In the genomic region with DNA sequence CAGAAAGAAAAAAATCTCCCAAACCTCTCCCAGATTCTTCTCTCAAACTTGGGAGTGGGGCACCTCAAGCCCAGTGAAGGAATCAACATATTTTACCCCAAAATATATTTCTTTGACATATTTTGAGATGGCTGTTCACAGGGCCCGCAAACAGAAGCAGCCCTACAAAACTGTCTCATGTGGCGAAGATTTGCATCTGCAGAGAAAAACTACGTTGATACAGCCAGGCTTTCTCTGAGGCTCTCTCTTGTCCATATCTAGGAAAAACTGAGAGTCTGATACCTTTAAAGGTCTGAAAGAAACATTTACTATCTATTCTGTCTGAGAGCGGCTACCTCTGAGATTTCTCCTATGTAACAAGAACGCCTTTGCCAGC, we compare ENCODE assay signal across 10 cellular contexts. TPM values are rescaled to one million over a fixed set of nuclear protein-coding genes. Genes with fewer than 3 reads are reported as not detected.
DNase-seq lines count a peak whose midpoint lies in the region; ATAC-seq, FAIRE-seq and TF ChIP-seq lines count a peak whose summit lies in the region.
"Had no signal": no experiment of that assay in that cellular context is flagged by ENCODE, and none has a peak within 500 bp of the region (broad histone marks: within the 10 kb centered on the region; RNA-seq: fewer than 3 reads in every experiment).

No MANE protein-coding gene starts in this region.

- 90% methylated on average over 5 of the region's 5 CpGs for WGBS in A549 (ENCODE audit: missing lambda C conversion rate)

- H3K4me1 Mint-ChIP-seq in Calu3 (ENCODE audit: low read depth, unreplicated experiment) (peaks cover 34% of the 10 kb centered on the region), activated B cell treated with CpG ODN at 0.5 μM for 24 hours (peaks cover 92% of the 10 kb centered on the region)

- CTCF ChIA-PET in A549 (lab: Yijun Ruan, JAX), result interaction anchor here (0.5 to 7.2 kb wide), 20 partner anchors 14 to 695 kb away, joined by 3 to 110 read pairs (median 4); a partner anchor contains a TSS
- CTCF ChIA-PET in Calu3 (lab: Charles Lee), result no interaction called here
- CTCF ChIA-PET in activated B cell treated with CpG ODN at 0.5 μM for 24 hours (lab: Charles Lee), result interaction anchor here (0.9 to 6.8 kb wide), 9 partner anchors 16 to 536 kb away, joined by 3 to 142 read pairs (median 15); a partner anchor contains a TSS

- no peaks in the 10 kb centered on the region for H3K36me3 ChIP-seq in lower lobe of right lung
- H3K36me3 ChIP-seq: brain microvascular endothelial cell had no signal

- peaks cover 42% of the 10 kb centered on the region for H3K4me1 ChIP-seq in A549
- peaks cover 38% of the 10 kb centered on the region for H3K4me1 ChIP-seq in lower lobe of right lung

- no peak for FAIRE-seq in A549 (lab: Jason Lieb, UNC)

- TF ChIP-seq CTCF in A549 (IDR thresholded peaks at IDR 0.05), result no peak
- TF ChIP-seq CTCF in Calu3 (IDR thresholded peaks at IDR 0.05; ENCODE audit: unreplicated experiment), result no peak
- TF ChIP-seq CTCF in activated B cell treated with CpG ODN at 0.5 μM for 24 hours (IDR thresholded peaks at IDR 0.05), result no peak
- TF ChIP-seq CTCF in lower lobe of right lung (IDR thresholded peaks at IDR 0.05), result no peak

- POLR2A ChIA-PET in A549 (lab: Yijun Ruan, JAX), result no interaction called here
- POLR2A ChIA-PET in activated B cell treated with CpG ODN at 0.5 μM for 24 hours (lab: Charles Lee), result interaction anchor here (2.0 to 14.8 kb wide), 7 partner anchors 24 to 140 kb away, joined by 10 to 931 read pairs (median 40); a partner anchor contains a TSS

- no peaks in the 10 kb centered on the region for H3K27me3 ChIP-seq in lower lobe of right lung (ENCODE audit: low read depth)
- H3K27me3 ChIP-seq: brain microvascular endothelial cell had no signal

- H3K27ac ChIP-seq in A549 (peak overlapping the region; percentile 66 to 91), lower lobe of right lung (peak overlapping the region; percentile 80)
- H3K27ac ChIP-seq: brain microvascular endothelial cell had no signal

- H3K9me3 Mint-ChIP-seq in Calu3 (ENCODE audit: low read depth, unreplicated experiment) (peaks cover 3% of the 10 kb centered on the region), activated B cell treated with CpG ODN at 0.5 μM for 24 hours (no peaks in the 10 kb centered on the region)

- ATAC-seq in A549, result no peak
- no peak for ATAC-seq in activated B cell treated with CpG ODN at 0.5 μM for 24 hours (ENCODE audit: low read depth)
- ATAC-seq in lower lobe of right lung, result no peak
- ATAC-seq in GM21619 (IDR thresholded peaks at IDR 0.05; ENCODE audit: unreplicated experiment), result no peak
- no peak for ATAC-seq in HG03432 (IDR thresholded peaks at IDR 0.05; ENCODE audit: unreplicated experiment)
- ATAC-seq in HG03139 (IDR thresholded peaks at IDR 0.05; ENCODE audit: unreplicated experiment), result no peak

- intact Hi-C loops in Calu3 (cut with micrococcal nuclease; ENCODE audit: unreplicated experiment), result no loop called here
- intact Hi-C loops in activated B cell treated with CpG ODN at 0.5 μM for 24 hours (cut with micrococcal nuclease), result loop anchor here (1.0 to 5.0 kb wide), 5 partner anchors 22 to 305 kb away; no protein-coding TSS in a partner anchor
- intact Hi-C loops in lower lobe of right lung (cut with DNase I), result no loop called here

- peaks cover 47% of the 10 kb centered on the region for H3K36me3 Mint-ChIP-seq in Calu3 (ENCODE audit: insufficient read depth, unreplicated experiment)
- no peaks in the 10 kb centered on the region for H3K36me3 Mint-ChIP-seq in activated B cell treated with CpG ODN at 0.5 μM for 24 hours (ENCODE audit: low read depth)

- no peak for TF ChIP-seq EP300 in A549 (IDR thresholded peaks at IDR 0.05)

- BruUV-seq in Calu3 (replicated peaks; lab: Mats Ljungman, UMichigan), result no TSS peak

- TF ChIP-seq POLR2A in A549 (IDR thresholded peaks at IDR 0.05; ENCODE audit: low read length), result no peak

- TF ChIP-seq RAD21 in A549 (conservative IDR thresholded peaks at IDR 0.05 in 1 of 2, IDR thresholded peaks at IDR 0.05 in 1 of 2), result no peak

- H3K4me3 Mint-ChIP-seq in Calu3 (ENCODE audit: low read depth, unreplicated experiment), result no peak overlapping the region
- peak overlapping the region; percentile 80 for H3K4me3 Mint-ChIP-seq in activated B cell treated with CpG ODN at 0.5 μM for 24 hours

- DNase-seq in A549 (ENCODE audit: low read depth in 1 of 2, low spot score in 1 of 2) (no peak), Calu3 (no peak), activated B cell treated with CpG ODN at 0.5 μM for 24 hours (no peak), lower lobe of right lung (no peak), NCI-H187 (lab: John Stamatoyannopoulos, UW) (no peak)
- DNase-seq: brain microvascular endothelial cell had no signal

- H3K27ac Mint-ChIP-seq in Calu3 (ENCODE audit: unreplicated experiment) (peak overlapping the region; percentile 99), activated B cell treated with CpG ODN at 0.5 μM for 24 hours (peak overlapping the region; percentile 96)

- H3K9me3 ChIP-seq in A549, result no peaks in the 10 kb centered on the region
- no peaks in the 10 kb centered on the region for H3K9me3 ChIP-seq in lower lobe of right lung

- H3K4me3 ChIP-seq in A549, result no peak overlapping the region
- H3K4me3 ChIP-seq in lower lobe of right lung, result no peak overlapping the region

- no peaks in the 10 kb centered on the region for H3K27me3 Mint-ChIP-seq in Calu3 (ENCODE audit: unreplicated experiment)
- no peaks in the 10 kb centered on the region for H3K27me3 Mint-ChIP-seq in activated B cell treated with CpG ODN at 0.5 μM for 24 hours

- H3K4me2 ChIP-seq in A549, result no peak overlapping the region; the same call in 2 of the 3 replicates

TF ChIP-seq in A549, 52 proteins besides CTCF, POLR2A, EP300 and RAD21:
- no peak for TF ChIP-seq EHMT2 (IDR thresholded peaks at IDR 0.05; ENCODE audit: low read depth)
- TF ChIP-seq PHF8 (IDR thresholded peaks at IDR 0.05; ENCODE audit: borderline replicate concordance, low read depth), result no peak
- no peak for TF ChIP-seq RCOR1 (IDR thresholded peaks at IDR 0.05; ENCODE audit: low read depth, low read length)
- TF ChIP-seq GATA3 (IDR thresholded peaks at IDR 0.05; ENCODE audit: borderline replicate concordance), result no peak
- TF ChIP-seq POLR2AphosphoS2 (conservative IDR thresholded peaks at IDR 0.05; ENCODE audit: low read length), result no peak
- no peak for TF ChIP-seq JUN (IDR thresholded peaks at IDR 0.05)

RNA-seq across cellular contexts. Expression of a gene that starts 23.3 kb away (rescaled TPM):
- polyA plus RNA-seq in A549 (2011; rRNA removed), result 3,130 and 3,742 TPM in 2 replicates
- 3,096 and 3,118 TPM in 2 replicates for polyA plus RNA-seq in A549 (2012; cell fraction: cytosol; rRNA removed)
- 460 and 1,554 TPM in 2 replicates for polyA plus RNA-seq in A549 (2012; cell fraction: nucleus; rRNA removed)
- 6,622 to 7,955 TPM (median 7,447 TPM) in 3 replicates for polyA plus RNA-seq in A549 (2017; fragmentation: RNase III; extraction: RNeasy Plus Mini Kit Qiagen cat#74134 plus additional on column Dnase treatment)
- polyA minus RNA-seq in A549 (2011; rRNA and poly(A)+ RNA removed), result 852 and 1,226 TPM in 2 replicates
- 5,274 and 5,368 TPM in 2 replicates for total RNA-seq in Calu3 (2022)
- 5,922 and 6,273 TPM in 2 replicates for total RNA-seq in activated B cell treated with CpG ODN at 0.5 μM for 24 hours
- total RNA-seq in lower lobe of right lung, result 4,922 TPM

RNA-seq across cellular contexts. Expression of a gene that starts 45.2 kb away (rescaled TPM):
- polyA plus RNA-seq in A549 (2011; rRNA removed) (not detected in 2 replicates), A549 (2017; fragmentation: RNase III; extraction: RNeasy Plus Mini Kit Qiagen cat#74134 plus additional on column Dnase treatment) (not detected in 3 replicates)
- not detected in 2 replicates for polyA plus RNA-seq in A549 (2012; cell fraction: cytosol; rRNA removed)
- polyA plus RNA-seq in A549 (2012; cell fraction: nucleus; rRNA removed), result not detected in 2 replicates
- polyA minus RNA-seq in A549 (2011; rRNA and poly(A)+ RNA removed), result not detected in 2 replicates
- total RNA-seq in Calu3 (2022) (not detected in 2 replicates), activated B cell treated with CpG ODN at 0.5 μM for 24 hours (0.20 and 0.22 TPM in 2 replicates), lower lobe of right lung (35.4 TPM)
- total RNA-seq: M059J had no signal

Comparison
In these comparisons a context has a peak if more than half of its experiments do, and no peak if none do; other contexts are left out.
1. RNA of a gene that starts 45.2 kb away (total RNA-seq): 35.4 TPM in lower lobe of right lung (single experiment); 0.20 to 0.22 TPM in activated B cell treated with CpG ODN at 0.5 μM for 24 hours and not detected in Calu3; every median in the first group is over 10 times any median in the second.